In the genomic region with DNA sequence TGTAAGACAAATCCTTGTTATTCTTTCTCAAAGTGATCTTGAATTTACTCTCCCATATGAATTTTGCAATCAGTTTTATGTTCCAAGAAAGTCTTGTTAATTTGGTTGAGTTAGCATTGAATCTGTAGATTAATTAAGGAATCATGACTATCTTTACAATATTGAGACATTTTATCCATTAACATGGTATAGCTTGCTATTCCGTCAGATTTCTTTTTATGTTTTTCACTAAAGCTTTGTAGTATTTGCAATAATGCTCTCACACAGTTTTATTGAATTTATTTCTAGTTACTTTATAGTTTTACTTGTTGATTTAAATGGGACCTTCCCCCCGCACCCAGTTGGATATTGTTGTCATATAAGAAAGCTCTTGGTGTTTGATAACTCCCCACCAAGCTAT, we compare ENCODE assay signal across 8 cellular contexts. TPM values are rescaled to one million over a fixed set of nuclear protein-coding genes. Genes with fewer than 3 reads are reported as not detected.
"Had no signal": no experiment of that assay in that cellular context is flagged by ENCODE, and none has a peak within 500 bp of the region (broad histone marks: within the 10 kb centered on the region; RNA-seq: fewer than 3 reads in every experiment).

No MANE protein-coding gene starts in this region.

- H3K36me3 ChIP-seq: HAP-1 had no signal

- H2AFZ ChIP-seq: GM23248 had no signal

- ATAC-seq: HCT116 had no signal

- H3K27ac ChIP-seq: GM23248 had no signal

- H3K4me3 ChIP-seq: GM23248, HAP-1, K562 had no signal

- H3K4me1 ChIP-seq: HAP-1 had no signal

- H3K9me3 ChIP-seq: HAP-1 had no signal

- DNase-seq: GM23248, GOT3, H7, IMR-90 had no signal

RNA-seq across cellular contexts. Expression of gene EDARADD, which starts 5.8 kb away (rescaled TPM):
- total RNA-seq: HT-29, IMR-90 had no signal
